ENCODE assay signal across 24 cellular contexts in genomic region chr2:217467331-217467730, GRCh38.
"Had no signal": no experiment of that assay in that cellular context is flagged by ENCODE, and none has a peak within 500 bp of the region (broad histone marks: within the 10 kb centered on the region; RNA-seq: fewer than 3 reads in every experiment).

No MANE protein-coding gene starts in this region.

- H3K9me3 ChIP-seq: stomach, thoracic aorta, upper lobe of right lung had no signal

- H3K27me3 ChIP-seq: stomach, upper lobe of right lung had no signal

- H3K27me3 Mint-ChIP-seq: activated CD4-positive, alpha-beta T cell treated with anti-CD3 and anti-CD28 coated beads, Interleukin-2, amount 10 ng/mL, durations not matched to agents 24 days and 14 days had no signal

- H3K4me3 ChIP-seq: stomach, thoracic aorta, upper lobe of right lung had no signal

- H3K27ac ChIP-seq: epithelial cell of prostate, thoracic aorta, upper lobe of right lung had no signal

- H3K9me3 Mint-ChIP-seq: activated CD4-positive, alpha-beta T cell treated with anti-CD3 and anti-CD28 coated beads, Interleukin-2, amount 10 ng/mL, durations not matched to agents 24 days and 14 days; activated naive CD4-positive, alpha-beta T cell treated with anti-CD3 and anti-CD28 coated beads, Interleukin-2, amount 50 U/mL, for 72 hours; natural killer cell treated with Interleukin-12 subunit alpha and Interleukin-12 subunit beta and Interleukin-15 and Interleukin-18, amount 100 ng/mL, for 72 hours had no signal

- H3K36me3 Mint-ChIP-seq: natural killer cell treated with Interleukin-12 subunit alpha and Interleukin-12 subunit beta and Interleukin-15 and Interleukin-18, amount 100 ng/mL, for 72 hours; WTC11 had no signal

- H3K27ac Mint-ChIP-seq: activated CD4-positive, alpha-beta T cell treated with anti-CD3 and anti-CD28 coated beads, Interleukin-2, amount 10 ng/mL, durations not matched to agents 24 days and 14 days; activated CD8-positive, alpha-beta T cell treated with anti-CD3 and anti-CD28 coated beads, Interleukin-2, amount 10 ng/mL, durations not matched to agents 7 days and 5 days; activated naive CD4-positive, alpha-beta T cell treated with anti-CD3 and anti-CD28 coated beads, Interleukin-2, amount 50 U/mL, for 72 hours; effector memory CD8-positive, alpha-beta T cell; natural killer cell treated with Interleukin-12 subunit alpha and Interleukin-12 subunit beta and Interleukin-15 and Interleukin-18, amount 100 ng/mL, for 72 hours had no signal

- H3K4me1 ChIP-seq: stomach, upper lobe of right lung had no signal

- H3K36me3 ChIP-seq: stomach, thoracic aorta, upper lobe of right lung had no signal

- H3K4me1 Mint-ChIP-seq: activated CD4-positive, alpha-beta T cell treated with anti-CD3 and anti-CD28 coated beads, Interleukin-2, amount 10 ng/mL, durations not matched to agents 24 days and 14 days; WTC11 had no signal

- H3K4me3 Mint-ChIP-seq: activated CD4-positive, alpha-beta T cell treated with anti-CD3 and anti-CD28 coated beads, Interleukin-2, amount 10 ng/mL, durations not matched to agents 24 days and 14 days; activated CD8-positive, alpha-beta T cell treated with anti-CD3 and anti-CD28 coated beads, Interleukin-2, amount 10 ng/mL, durations not matched to agents 7 days and 5 days; effector memory CD8-positive, alpha-beta T cell; natural killer cell treated with Interleukin-12 subunit alpha and Interleukin-12 subunit beta and Interleukin-15 and Interleukin-18, amount 100 ng/mL, for 72 hours; WTC11 had no signal

- DNase-seq: activated CD4-positive, alpha-beta T cell treated with anti-CD3 and anti-CD28 coated beads, Interleukin-2, amount 10 ng/mL, durations not matched to agents 24 days and 14 days; activated CD8-positive, alpha-beta memory T cell treated with anti-CD3 and anti-CD28 coated beads, Interleukin-2, amount 50 U/mL, for 4 hours; activated CD8-positive, alpha-beta T cell treated with anti-CD3 and anti-CD28 coated beads, Interleukin-2, amount 10 ng/mL, durations not matched to agents 7 days and 5 days; activated gamma-delta T cell; activated T-cell treated with anti-CD3 and anti-CD28 coated beads, Interleukin-2, amount 50 U/mL, for 48 hours; cerebellar nuclear complex; dermis blood vessel endothelial cell; effector memory CD8-positive, alpha-beta T cell; foreskin fibroblast; glutamatergic neuron; hypothalamus; kidney glomerular epithelial cell; mesendoderm; occipital lobe; stimulated activated CD4-positive, alpha-beta T cell treated with anti-CD3 and anti-CD28 coated beads, Interleukin-12 subunit alpha, Interleukin-12 subunit beta, amount 100 ng/mL, for 4 hours; stimulated activated CD4-positive, alpha-beta T cell treated with anti-CD3 and anti-CD28 coated beads, Interleukin-2, amount 100 ng/mL, for 24 hours; stomach; T-helper 2 cell; upper lobe of right lung had no signal
